In the genomic region with DNA sequence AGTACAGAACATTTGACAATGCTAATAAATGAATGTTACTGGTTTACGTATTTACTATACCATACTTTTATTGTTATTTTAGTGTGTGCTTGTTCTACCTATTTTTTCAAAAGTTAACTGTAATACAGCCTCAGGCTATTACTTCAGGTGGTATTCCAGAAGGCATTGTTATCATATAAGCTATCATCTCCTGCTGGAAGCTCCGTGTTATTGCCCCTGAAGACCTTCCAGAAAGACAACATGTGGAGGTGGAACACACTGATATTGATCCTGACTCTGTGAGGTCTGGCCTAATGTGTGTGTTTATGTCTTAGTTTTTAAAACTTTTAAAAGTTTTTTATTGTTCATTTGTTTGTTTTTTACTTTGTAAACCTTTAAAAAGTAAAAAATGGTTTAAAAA, we compare ENCODE assay signal across 38 cellular contexts.
"Had no signal": no experiment of that assay in that cellular context is flagged by ENCODE, and none has a peak within 500 bp of the region (broad histone marks: within the 10 kb centered on the region; RNA-seq: fewer than 3 reads in every experiment).

No MANE protein-coding gene starts in this region.

- H3K4me3 ChIP-seq: MG63, Peyer's patch, SJSA1 had no signal

- H3K4me2 ChIP-seq: SK-N-SH had no signal

- H3K9me3 Mint-ChIP-seq: T-helper 1 cell treated with Interleukin-12 subunit alpha and Interleukin-12 subunit beta and Interleukin-4 antibody, amounts not matched to agents 30 μg/mL and 1 μg/mL, for 36 hours had no signal

- H3K9ac ChIP-seq: SK-N-SH had no signal

- H3K4me1 Mint-ChIP-seq: activated B cell treated with CpG ODN at 0.5 μM for 24 hours; activated CD4-positive, alpha-beta memory T cell treated with anti-CD3 and anti-CD28 coated beads, Interleukin-2, amount 10 ng/mL, durations not matched to agents 7 days and 5 days; activated naive CD8-positive, alpha-beta T cell treated with anti-CD3 and anti-CD28 coated beads for 36 hours; activated T-helper 17 cell treated with anti-CD3 and anti-CD28 coated beads, Interleukin-2, amount 50 U/mL, for 72 hours had no signal

- H3K36me3 Mint-ChIP-seq: activated naive CD8-positive, alpha-beta T cell treated with anti-CD3 and anti-CD28 coated beads for 36 hours had no signal

- H3K4me1 ChIP-seq: Peyer's patch, SJSA1 had no signal

- H3K9me3 ChIP-seq: MG63, Peyer's patch, SJSA1, SK-N-SH had no signal

- DNase-seq: activated B cell treated with CpG ODN at 0.5 μM for 24 hours; activated CD4-positive, alpha-beta memory T cell treated with anti-CD3 and anti-CD28 coated beads, Interleukin-2, amount 10 ng/mL, durations not matched to agents 7 days and 5 days; activated CD4-positive, alpha-beta T cell treated with anti-CD3 and anti-CD28 coated beads for 48 hours; activated CD4-positive, CD25-positive, alpha-beta regulatory T cell treated with anti-CD3 and anti-CD28 coated beads, Interleukin-2, amount 50 U/mL, for 72 hours; activated effector memory CD4-positive, alpha-beta T cell treated with anti-CD3 and anti-CD28 coated beads, Interleukin-2, amount 50 U/mL, for 16 hours; activated naive CD4-positive, alpha-beta T cell; activated naive CD4-positive, alpha-beta T cell treated with anti-CD3 and anti-CD28 coated beads, Interleukin-2, amount 50 U/mL, for 16 hours; activated naive CD8-positive, alpha-beta T cell treated with anti-CD3 and anti-CD28 coated beads for 36 hours; activated T-cell treated with anti-CD3 and anti-CD28 coated beads, Interleukin-2, amount 50 U/mL, for 1 hour; activated T-cell treated with anti-CD3 and anti-CD28 coated beads, Interleukin-2, amount 50 U/mL, for 72 hours; amniotic stem cell; aorta; brain microvascular endothelial cell; central memory CD4-positive, alpha-beta T cell; Kasumi-1; KG1; MG63; NCI-H1048; NCI-H1105 treated with DMSO at 0.1 percent for 48 hours; NCI-H1436; NCI-H1694; NCI-H1930; NCI-H2081 treated with DMSO at 0.1 percent for 48 hours; NCI-H2171; NCI-H2227 treated with DMSO at 0.1 percent for 48 hours; NCI-H446; NCI-H510A treated with DMSO at 0.1 percent for 48 hours; NCI-H526 treated with DMSO at 0.1 percent for 48 hours; NK-92 treated with Interleukin-12 subunit alpha and Interleukin-12 subunit beta, amount 100 ng/mL, for 24 hours; PC-3; Peyer's patch; RPMI8226; SHP77 treated with DMSO at 0.1 percent for 48 hours; SK-N-SH had no signal

- H3K4me3 Mint-ChIP-seq: activated B cell treated with CpG ODN at 0.5 μM for 24 hours; activated CD4-positive, alpha-beta memory T cell treated with anti-CD3 and anti-CD28 coated beads, Interleukin-2, amount 10 ng/mL, durations not matched to agents 7 days and 5 days; activated naive CD8-positive, alpha-beta T cell treated with anti-CD3 and anti-CD28 coated beads for 36 hours; activated T-cell treated with anti-CD3 and anti-CD28 coated beads, Interleukin-2, amount 50 U/mL, for 72 hours; activated T-helper 17 cell treated with anti-CD3 and anti-CD28 coated beads, Interleukin-2, amount 50 U/mL, for 72 hours; T-helper 1 cell treated with Interleukin-12 subunit alpha and Interleukin-12 subunit beta and Interleukin-4 antibody, amounts not matched to agents 30 μg/mL and 1 μg/mL, for 36 hours; T-helper 2 cell treated with Interferon-gamma antibody and Interleukin-4, amounts not matched to agents 5 μg/mL and 100 μg/mL, for 36 hours had no signal

- H3K27me3 Mint-ChIP-seq: activated B cell treated with CpG ODN at 0.5 μM for 24 hours; activated CD4-positive, alpha-beta memory T cell treated with anti-CD3 and anti-CD28 coated beads, Interleukin-2, amount 10 ng/mL, durations not matched to agents 7 days and 5 days; activated naive CD8-positive, alpha-beta T cell treated with anti-CD3 and anti-CD28 coated beads for 36 hours; activated T-helper 17 cell treated with anti-CD3 and anti-CD28 coated beads, Interleukin-2, amount 50 U/mL, for 72 hours had no signal

- H3K27me3 ChIP-seq: brain microvascular endothelial cell, MG63, Peyer's patch, SJSA1 had no signal

- H3K27ac Mint-ChIP-seq: activated B cell treated with CpG ODN at 0.5 μM for 24 hours; activated CD4-positive, alpha-beta memory T cell treated with anti-CD3 and anti-CD28 coated beads, Interleukin-2, amount 10 ng/mL, durations not matched to agents 7 days and 5 days; activated naive CD8-positive, alpha-beta T cell treated with anti-CD3 and anti-CD28 coated beads for 36 hours; activated T-cell treated with anti-CD3 and anti-CD28 coated beads, Interleukin-2, amount 50 U/mL, for 72 hours; activated T-helper 17 cell treated with anti-CD3 and anti-CD28 coated beads, Interleukin-2, amount 50 U/mL, for 72 hours; T-helper 1 cell treated with Interleukin-12 subunit alpha and Interleukin-12 subunit beta and Interleukin-4 antibody, amounts not matched to agents 30 μg/mL and 1 μg/mL, for 36 hours; T-helper 2 cell treated with Interferon-gamma antibody and Interleukin-4, amounts not matched to agents 5 μg/mL and 100 μg/mL, for 36 hours had no signal

- H3K36me3 ChIP-seq: brain microvascular endothelial cell, MG63, Peyer's patch, SJSA1 had no signal

- ATAC-seq: activated T-cell treated with anti-CD3 and anti-CD28 coated beads, Interleukin-2, amount 50 U/mL, for 72 hours; activated T-helper 17 cell treated with anti-CD3 and anti-CD28 coated beads, Interleukin-2, amount 50 U/mL, for 72 hours; PC-3 had no signal

- H3K27ac ChIP-seq: brain microvascular endothelial cell, Peyer's patch, SJSA1 had no signal
